Comparison of ENCODE assay signal across 1 cellular context in genomic region chr2:48362515-48362914, GRCh38.
TF ChIP-seq lines count a peak whose summit lies in the region.

No MANE protein-coding gene starts in this region.

TF ChIP-seq in H1, 55 proteins besides CTCF, POLR2A, EP300 and RAD21 (continued from another document):
- TF ChIP-seq HDAC2 (IDR thresholded peaks at IDR 0.05; ENCODE audit: borderline replicate concordance in 1 of 2, low read depth in 2 of 2, low read length in 2 of 2) = no peak
- TF ChIP-seq SIRT6 (IDR thresholded peaks at IDR 0.05; ENCODE audit: low read length) = no peak
- TF ChIP-seq CHD2 (IDR thresholded peaks at IDR 0.05; ENCODE audit: low read length) = no peak
- TF ChIP-seq ATF2 (IDR thresholded peaks at IDR 0.05; ENCODE audit: low read length) = no peak
- no peak for TF ChIP-seq GABPA (IDR thresholded peaks at IDR 0.05; ENCODE audit: borderline replicate concordance, insufficient read depth, low read length)
- TF ChIP-seq HDAC6 (IDR thresholded peaks at IDR 0.05; ENCODE audit: low read depth, low read length) = no peak
- no peak for TF ChIP-seq FOSL1 (IDR thresholded peaks at IDR 0.05; ENCODE audit: insufficient read depth, low read depth, low read length)
- TF ChIP-seq PHF8 (conservative IDR thresholded peaks at IDR 0.05; ENCODE audit: low read depth, low read length) = no peak
- TF ChIP-seq, protein P1, sequence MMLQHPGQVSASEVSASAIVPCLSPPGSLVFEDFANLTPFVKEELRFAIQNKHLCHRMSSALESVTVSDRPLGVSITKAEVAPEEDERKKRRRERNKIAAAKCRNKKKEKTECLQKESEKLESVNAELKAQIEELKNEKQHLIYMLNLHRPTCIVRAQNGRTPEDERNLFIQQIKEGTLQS (IDR thresholded peaks at IDR 0.05; ENCODE audit: insufficient read depth, low read depth, low read length) = no peak
- TF ChIP-seq BRCA1 (IDR thresholded peaks at IDR 0.05; ENCODE audit: low read depth, low read length) = no peak
- TF ChIP-seq E2F6 (IDR thresholded peaks at IDR 0.05) = no peak
- no peak for TF ChIP-seq TAF1 (IDR thresholded peaks at IDR 0.05; ENCODE audit: low read depth, low read length)
- no peak for TF ChIP-seq EGR1 (IDR thresholded peaks at IDR 0.05; ENCODE audit: borderline replicate concordance, low read depth, low read length)
- TF ChIP-seq POLR2AphosphoS5 (IDR thresholded peaks at IDR 0.05; ENCODE audit: low read depth, low read length) = no peak
- no peak for TF ChIP-seq SP4 (IDR thresholded peaks at IDR 0.05; ENCODE audit: low read length)
